ENCODE assay signal across 15 cellular contexts in genomic region chr10:25082276-25083204, GRCh38.
DNase-seq lines count a peak whose midpoint lies in the region; ATAC-seq and TF ChIP-seq lines count a peak whose summit lies in the region.
"Had no signal": no experiment of that assay in that cellular context is flagged by ENCODE, and none has a peak within 500 bp of the region (broad histone marks: within the 10 kb centered on the region; RNA-seq: fewer than 3 reads in every experiment).

No MANE protein-coding gene starts in this region.

- no peak overlapping the region for H3K4me3 Mint-ChIP-seq in Caco-2 (ENCODE audit: unreplicated experiment)
- H3K4me3 Mint-ChIP-seq: activated CD4-positive, alpha-beta memory T cell treated with anti-CD3 and anti-CD28 coated beads for 36 hours had no signal

- H3K4me1 Mint-ChIP-seq in Caco-2 (ENCODE audit: low read depth, unreplicated experiment), result peaks cover 43% of the 10 kb centered on the region

- H3K27ac Mint-ChIP-seq in Caco-2 (ENCODE audit: unreplicated experiment), result peak overlapping the region; percentile 42
- H3K27ac Mint-ChIP-seq: activated CD4-positive, alpha-beta memory T cell treated with anti-CD3 and anti-CD28 coated beads for 36 hours had no signal

- TF ChIP-seq CTCF in Caco-2 (IDR thresholded peaks at IDR 0.05; ENCODE audit: insufficient read depth in 1 of 2, low read depth in 1 of 2, low read length in 1 of 2, severe bottlenecking in 1 of 2, unreplicated experiment in 1 of 2) (no peak), left lung (IDR thresholded peaks at IDR 0.05) (no peak)

- no peaks in the 10 kb centered on the region for H3K27me3 ChIP-seq in Caco-2 (replicated peaks; ENCODE audit: control insufficient read depth, insufficient read depth, low read length)
- no peaks in the 10 kb centered on the region for H3K27me3 ChIP-seq in HAP-1 (ENCODE audit: low read depth)
- no peaks in the 10 kb centered on the region for H3K27me3 ChIP-seq in left lung
- H3K27me3 ChIP-seq: BLaER1, vagina had no signal

- peak overlapping the region in 1 of 2 donors; percentile 37 for H3K27ac ChIP-seq in left lung
- H3K27ac ChIP-seq: BLaER1, vagina had no signal

- BruUV-seq in Caco-2 (replicated peaks; lab: Mats Ljungman, UMichigan), result no TSS peak

- H3K27me3 Mint-ChIP-seq in Caco-2 (ENCODE audit: insufficient read depth, unreplicated experiment), result no peaks in the 10 kb centered on the region

- DNase-seq in Caco-2 (peak in 1 of 2 experiments; percentile 38), HAP-1 (ENCODE audit: low spot score in 2 of 2) (peak; percentile 70 to 99), NOMO-1 treated with DMSO at 0.1 percent for 48 hours (lab: John Stamatoyannopoulos, UW; ENCODE audit: unreplicated experiment) (peak; percentile 36), left lung (no peak), OCI-M2 (lab: John Stamatoyannopoulos, UW; ENCODE audit: unreplicated experiment) (no peak), left lobe of liver (ENCODE audit: low spot score) (no peak), H4 (ENCODE audit: low spot score) (no peak)
- DNase-seq in activated CD4-positive, alpha-beta T cell treated with anti-CD3 and anti-CD28 coated beads, Interleukin-2, amount 50 U/mL, for 1 hour, result no peak
- DNase-seq: activated CD4-positive, alpha-beta memory T cell treated with anti-CD3 and anti-CD28 coated beads for 36 hours; effector memory CD4-positive, alpha-beta T cell; NCI-H524; RPMI8226; stimulated activated CD4-positive, alpha-beta T cell treated with anti-CD3 and anti-CD28 coated beads, Interleukin-1b, Interleukin-23, amount 100 ng/mL, for 48 hours had no signal

- ATAC-seq in left lung, result peak; percentile 76
- ATAC-seq in left lobe of liver, result no peak

- CTCF ChIA-PET in Caco-2 (lab: Charles Lee), result interaction anchor here (0.5 to 1.6 kb wide), 6 partner anchors 25 to 180 kb away, joined by 3 to 6 read pairs (median 3); no protein-coding TSS in a partner anchor

- H3K36me3 Mint-ChIP-seq in Caco-2 (ENCODE audit: insufficient read depth, unreplicated experiment), result peaks cover 12% of the 10 kb centered on the region
- H3K36me3 Mint-ChIP-seq: activated CD4-positive, alpha-beta memory T cell treated with anti-CD3 and anti-CD28 coated beads for 36 hours had no signal

- H3K9me3 Mint-ChIP-seq in Caco-2 (ENCODE audit: unreplicated experiment), result no peaks in the 10 kb centered on the region
- H3K9me3 Mint-ChIP-seq: activated CD4-positive, alpha-beta memory T cell treated with anti-CD3 and anti-CD28 coated beads for 36 hours had no signal

- H3K36me3 ChIP-seq in Caco-2 (ENCODE audit: control insufficient read depth, insufficient read depth, low read length), result no peaks in the 10 kb centered on the region
- H3K36me3 ChIP-seq in HAP-1 (replicated peaks), result no peaks in the 10 kb centered on the region
- H3K36me3 ChIP-seq in left lung, result no peaks in the 10 kb centered on the region
- H3K36me3 ChIP-seq: BLaER1, vagina had no signal

- POLR2A ChIA-PET in Caco-2 (lab: Charles Lee), result no interaction called here

- in situ Hi-C loops in HAP-1 (cut with MboI; ENCODE audit: low sequenced_read_pairs), result loop anchor here (10.0 kb wide), 1 partner anchor 438 kb away; no protein-coding TSS in a partner anchor

- H3K4me3 ChIP-seq in Caco-2 (ENCODE audit: low read depth, low read length) (no peak overlapping the region), HAP-1 (no peak overlapping the region), left lung (no peak overlapping the region)
- H3K4me3 ChIP-seq: BLaER1, vagina had no signal

- intact Hi-C loops in Caco-2 (cut with micrococcal nuclease; ENCODE audit: unreplicated experiment) (loop anchor here (1.0 to 10.0 kb wide), 2 partner anchors 145 to 198 kb away; no protein-coding TSS in a partner anchor), left lung (cut with DNase I) (no loop called here)

- H3K4me1 ChIP-seq in Caco-2 (peaks cover 53% of the 10 kb centered on the region), HAP-1 (peaks cover 40% of the 10 kb centered on the region), left lung (peaks cover 4 to 8% of the 10 kb centered on the region in 2 donors)
- H3K4me1 ChIP-seq: BLaER1, vagina had no signal

- H3K9me3 ChIP-seq in Caco-2 (no peaks in the 10 kb centered on the region), HAP-1 (no peaks in the 10 kb centered on the region), left lung (no peaks in the 10 kb centered on the region)
- H3K9me3 ChIP-seq: BLaER1, vagina had no signal

Comparison
In these comparisons a context has a peak if more than half of its experiments do, and no peak if none do; other contexts are left out.
1. DNase-seq: peak in HAP-1 (2 of 2) and NOMO-1 treated with DMSO at 0.1 percent for 48 hours (single experiment); none in left lung (0 of 2), OCI-M2 (single experiment), left lobe of liver (single experiment), activated CD4-positive, alpha-beta T cell treated with anti-CD3 and anti-CD28 coated beads, Interleukin-2, amount 50 U/mL, for 1 hour (single experiment) and H4 (single experiment).